ENCODE assay signal across 22 cellular contexts in genomic region chr5:123672067-123672466, GRCh38.
DNase-seq lines count a peak whose midpoint lies in the region; ATAC-seq and TF ChIP-seq lines count a peak whose summit lies in the region.
"Had no signal": no experiment of that assay in that cellular context is flagged by ENCODE, and none has a peak within 500 bp of the region (broad histone marks: within the 10 kb centered on the region; RNA-seq: fewer than 3 reads in every experiment).

No MANE protein-coding gene starts in this region.

- H2BK5ac ChIP-seq in IMR-90 (ENCODE audit: low read depth, low read length, poor library complexity, severe bottlenecking) (no peak overlapping the region), neuronal stem cell (ENCODE audit: low read length) (no peak overlapping the region)

- no CpG with 5 or more reads among the region's 1 CpG for WGBS in IMR-90 (ENCODE audit: extremely low coverage in 2 of 2, insufficient read length in 1 of 2), 2 experiments
- WGBS in hepatocyte (ENCODE audit: low lambda C conversion rate, missing lambda C conversion rate): 61% methylated on average over 1 of the region's 1 CpG
- no CpG with 5 or more reads among the region's 1 CpG for WGBS in neuronal stem cell (ENCODE audit: extremely low coverage in 2 of 2, insufficient read length in 2 of 2, insufficient replicate concordance in 1 of 2), 2 donors

- no peaks in the 10 kb centered on the region for H3K27me3 Mint-ChIP-seq in Caco-2 (ENCODE audit: insufficient read depth, unreplicated experiment)
- no peaks in the 10 kb centered on the region for H3K27me3 Mint-ChIP-seq in glutamatergic neuron (ENCODE audit: unreplicated experiment)

- no peak overlapping the region for H3K4me3 ChIP-seq in IMR-90 (ENCODE audit: insufficient read depth, low read depth, low read length)
- H3K4me3 ChIP-seq in hepatocyte: no peak overlapping the region
- H3K4me3 ChIP-seq in neuronal stem cell (ENCODE audit: low read length in 2 of 2): no peak overlapping the region
- H3K4me3 ChIP-seq in Caco-2 (ENCODE audit: low read depth, low read length): no peak overlapping the region
- H3K4me3 ChIP-seq: A549, HAP-1 had no signal

- H3K4me2 ChIP-seq in IMR-90 (ENCODE audit: low read depth, low read length) (no peak overlapping the region), hepatocyte (no peak overlapping the region), neuronal stem cell (ENCODE audit: insufficient read depth, low read length, poor library complexity, severe bottlenecking) (no peak overlapping the region)
- H3K4me2 ChIP-seq: A549 had no signal

- no peak overlapping the region for H2AK5ac ChIP-seq in IMR-90 (ENCODE audit: low read depth, low read length)
- H2AK5ac ChIP-seq in neuronal stem cell (ENCODE audit: low read depth, low read length): no peak overlapping the region

- H3K9me2 ChIP-seq in hepatocyte (replicated peaks; ENCODE audit: insufficient read depth): no peaks in the 10 kb centered on the region

- H3K79me1 ChIP-seq in IMR-90 (ENCODE audit: low read depth in 1 of 2, low read length in 2 of 2) (no peaks in the 10 kb centered on the region), neuronal stem cell (ENCODE audit: low read depth, low read length) (no peaks in the 10 kb centered on the region)

- BruUV-seq in IMR-90 (replicated peaks; lab: Mats Ljungman, UMichigan) (no TSS peak), Caco-2 (replicated peaks; lab: Mats Ljungman, UMichigan) (no TSS peak)

- TF ChIP-seq CTCF in IMR-90 (conservative IDR thresholded peaks at IDR 0.05; ENCODE audit: low read depth, low read length): no peak
- TF ChIP-seq CTCF in hepatocyte (IDR thresholded peaks at IDR 0.05; ENCODE audit: poor library complexity): no peak
- no peak for TF ChIP-seq CTCF in Caco-2 (IDR thresholded peaks at IDR 0.05; ENCODE audit: insufficient read depth in 1 of 2, low read depth in 1 of 2, low read length in 1 of 2, severe bottlenecking in 1 of 2, unreplicated experiment in 1 of 2)
- no peak for TF ChIP-seq CTCF in glutamatergic neuron (IDR thresholded peaks at IDR 0.05; ENCODE audit: partially characterized antibody, unreplicated experiment)

- TF ChIP-seq RAD21 in IMR-90 (IDR thresholded peaks at IDR 0.05; ENCODE audit: low read length): no peak

- POLR2A ChIA-PET in IMR-90 (lab: Charles Lee; ENCODE audit: unreplicated experiment): interaction anchor here (0.5 kb wide), 1 partner anchor 1008 kb away, joined by 3 read pairs; no protein-coding TSS in a partner anchor
- POLR2A ChIA-PET in Caco-2 (lab: Charles Lee): no interaction called here

- H3K79me2 ChIP-seq in hepatocyte: no peaks in the 10 kb centered on the region

- H2BK120ac ChIP-seq in IMR-90 (ENCODE audit: low read depth, low read length) (no peak overlapping the region), neuronal stem cell (ENCODE audit: low read depth, low read length) (no peak overlapping the region)

- no peak overlapping the region for H2AK9ac ChIP-seq in IMR-90 (replicated peaks; ENCODE audit: low read depth, low read length, poor library complexity)

- H3K9me3 Mint-ChIP-seq in Caco-2 (ENCODE audit: unreplicated experiment) (no peaks in the 10 kb centered on the region), glutamatergic neuron (ENCODE audit: unreplicated experiment) (peaks cover 2% of the 10 kb centered on the region)

- H2BK12ac ChIP-seq in neuronal stem cell (ENCODE audit: low read length): no peak overlapping the region

- in situ Hi-C loops in IMR-90 (cut with MboI; ENCODE audit: low sequenced_read_pairs): no loop called here

- no peak overlapping the region for H3K4me3 Mint-ChIP-seq in Caco-2 (ENCODE audit: unreplicated experiment)
- no peak overlapping the region for H3K4me3 Mint-ChIP-seq in glutamatergic neuron (ENCODE audit: unreplicated experiment)
- H3K4me3 Mint-ChIP-seq: CD4-positive, CD25-positive, alpha-beta regulatory T cell had no signal

- peaks cover 4% of the 10 kb centered on the region; the same call in 1 of the 2 replicates for H3K9me1 ChIP-seq in IMR-90 (ENCODE audit: insufficient read depth, low read length)

- no peaks in the 10 kb centered on the region for H3K27me3 ChIP-seq in IMR-90 (ENCODE audit: control insufficient read depth, insufficient read depth, low read length)
- no peaks in the 10 kb centered on the region for H3K27me3 ChIP-seq in hepatocyte
- no peaks in the 10 kb centered on the region for H3K27me3 ChIP-seq in neuronal stem cell (ENCODE audit: control insufficient read depth in 3 of 3, insufficient read depth in 3 of 3, low read depth in 1 of 3, low read length in 3 of 3)
- no peaks in the 10 kb centered on the region for H3K27me3 ChIP-seq in Caco-2 (replicated peaks; ENCODE audit: control insufficient read depth, insufficient read depth, low read length)
- H3K27me3 ChIP-seq: BE2C had no signal

- H3K9me3 ChIP-seq in IMR-90 (ENCODE audit: control insufficient read depth, insufficient read depth, low read length) (no peaks in the 10 kb centered on the region), hepatocyte (ENCODE audit: low read depth) (no peaks in the 10 kb centered on the region), neuronal stem cell (replicated peaks in 1 of 2; ENCODE audit: control insufficient read depth in 2 of 2, insufficient read depth in 1 of 2, low read depth in 1 of 2, low read length in 2 of 2) (no peaks in the 10 kb centered on the region), Caco-2 (no peaks in the 10 kb centered on the region)
- H3K9me3 ChIP-seq: A549, BE2C, HAP-1 had no signal

- H3K9ac ChIP-seq in IMR-90 (ENCODE audit: low read depth, low read length): no peak overlapping the region
- no peak overlapping the region for H3K9ac ChIP-seq in neuronal stem cell (ENCODE audit: low read depth, low read length, poor library complexity)

- H4K5ac ChIP-seq in IMR-90 (ENCODE audit: low read depth, low read length): no peak overlapping the region

- no peak overlapping the region for H4K8ac ChIP-seq in IMR-90 (ENCODE audit: low read depth in 2 of 2, low read length in 2 of 2)
- no peak overlapping the region for H4K8ac ChIP-seq in neuronal stem cell (ENCODE audit: low read depth, low read length)

- peak; percentile 44; the same call in 1 of the 2 replicates for ATAC-seq in IMR-90 (ENCODE audit: low read depth)
- peak; percentile 36 for ATAC-seq in sciatic nerve
- ATAC-seq: A549, HepG2 had no signal

- H3K27ac ChIP-seq in IMR-90 (ENCODE audit: insufficient read depth, low read length) (no peak overlapping the region), hepatocyte (no peak overlapping the region), neuronal stem cell (replicated peaks; ENCODE audit: low read length) (no peak overlapping the region)

- no peak overlapping the region for H3K23ac ChIP-seq in IMR-90 (ENCODE audit: low read depth, low read length)
- H3K23ac ChIP-seq in neuronal stem cell (ENCODE audit: low read depth, low read length, poor library complexity): no peak overlapping the region

- no peak overlapping the region for H3K4ac ChIP-seq in IMR-90 (ENCODE audit: low read depth, low read length)
- no peak overlapping the region for H3K4ac ChIP-seq in neuronal stem cell (ENCODE audit: low read length)

- peak overlapping the region; percentile 26; the same call in 1 of the 2 replicates for H2BK20ac ChIP-seq in IMR-90 (ENCODE audit: low read depth, low read length)

- H3K27ac Mint-ChIP-seq in Caco-2 (ENCODE audit: unreplicated experiment): no peak overlapping the region
- no peak overlapping the region for H3K27ac Mint-ChIP-seq in glutamatergic neuron (ENCODE audit: unreplicated experiment)
- H3K27ac Mint-ChIP-seq: CD4-positive, CD25-positive, alpha-beta regulatory T cell had no signal

- no peak for TF ChIP-seq POLR2A in IMR-90 (IDR thresholded peaks at IDR 0.05; ENCODE audit: low read depth, low read length)

- no peak overlapping the region for H3K56ac ChIP-seq in IMR-90 (ENCODE audit: extremely low read depth, insufficient read depth, low read length)

- H3K18ac ChIP-seq in IMR-90 (ENCODE audit: low read depth, low read length) (no peak overlapping the region), neuronal stem cell (ENCODE audit: low read length) (no peak overlapping the region)

- intact Hi-C loops in IMR-90 (cut with micrococcal nuclease) (loop anchor here (5.0 to 10.0 kb wide), 4 partner anchors 510 to 1733 kb away; no protein-coding TSS in a partner anchor), sciatic nerve (cut with DNase I) (no loop called here), Caco-2 (cut with micrococcal nuclease; ENCODE audit: unreplicated experiment) (loop anchor here (5.0 to 10.0 kb wide), 2 partner anchors 185 to 853 kb away; no protein-coding TSS in a partner anchor)

- no peaks in the 10 kb centered on the region for H4K20me1 ChIP-seq in IMR-90 (ENCODE audit: insufficient read depth, low read length)
- no peaks in the 10 kb centered on the region for H4K20me1 ChIP-seq in hepatocyte (ENCODE audit: insufficient read depth, poor library complexity, severe bottlenecking)

- no peaks in the 10 kb centered on the region for H3K36me3 ChIP-seq in IMR-90 (ENCODE audit: control insufficient read depth, insufficient read depth, low read length)
- no peaks in the 10 kb centered on the region for H3K36me3 ChIP-seq in hepatocyte (replicated peaks; ENCODE audit: insufficient read depth, low read depth)
- no peaks in the 10 kb centered on the region for H3K36me3 ChIP-seq in neuronal stem cell (replicated peaks in 1 of 2; ENCODE audit: control insufficient read depth in 2 of 2, insufficient read depth in 2 of 2, low read length in 2 of 2)
- no peaks in the 10 kb centered on the region for H3K36me3 ChIP-seq in Caco-2 (ENCODE audit: control insufficient read depth, insufficient read depth, low read length)
- H3K36me3 ChIP-seq: BE2C, HAP-1 had no signal

- CTCF ChIA-PET in IMR-90 (lab: Yijun Ruan, JAX): no interaction called here
- CTCF ChIA-PET in Caco-2 (lab: Charles Lee): interaction anchor here (0.5 to 0.7 kb wide), 2 partner anchors 320 to 1117 kb away, joined by 3 read pairs; no protein-coding TSS in a partner anchor

- dilution Hi-C loops in IMR-90 (cut with HindIII; ENCODE audit: low sequenced_read_pairs, unreplicated experiment): no loop called here

- peaks cover 4% of the 10 kb centered on the region for H3K4me1 ChIP-seq in IMR-90 (ENCODE audit: control insufficient read depth, insufficient read depth, low read length)
- H3K4me1 ChIP-seq in hepatocyte (ENCODE audit: insufficient read depth): peaks cover 9% of the 10 kb centered on the region
- H3K4me1 ChIP-seq in neuronal stem cell (ENCODE audit: control insufficient read depth in 2 of 2, insufficient read depth in 1 of 2, low read depth in 1 of 2, low read length in 2 of 2): peaks cover 6 to 10% of the 10 kb centered on the region in 2 donors
- H3K4me1 ChIP-seq in Caco-2: no peaks in the 10 kb centered on the region; the same call in 1 of the 2 replicates
- H3K4me1 ChIP-seq: A549, HAP-1 had no signal

- H4K91ac ChIP-seq in IMR-90 (ENCODE audit: insufficient read depth, low read depth, low read length) (no peak overlapping the region), neuronal stem cell (ENCODE audit: low read depth, low read length, poor library complexity) (no peak overlapping the region)

- H2BK15ac ChIP-seq in IMR-90 (ENCODE audit: low read depth, low read length) (no peak overlapping the region), neuronal stem cell (ENCODE audit: low read length) (no peak overlapping the region)

- H3K36me3 Mint-ChIP-seq in Caco-2 (ENCODE audit: insufficient read depth, unreplicated experiment) (no peaks in the 10 kb centered on the region), glutamatergic neuron (ENCODE audit: unreplicated experiment) (no peaks in the 10 kb centered on the region)
- H3K36me3 Mint-ChIP-seq: CD4-positive, CD25-positive, alpha-beta regulatory T cell had no signal

- H3K14ac ChIP-seq in IMR-90 (replicated peaks; ENCODE audit: low read depth, low read length): no peak overlapping the region
- no peak overlapping the region for H3K14ac ChIP-seq in neuronal stem cell (ENCODE audit: low read length)

- no peak overlapping the region for H2AFZ ChIP-seq in IMR-90 (replicated peaks; ENCODE audit: low read length, poor library complexity)
- H2AFZ ChIP-seq in hepatocyte: no peak overlapping the region
- H2AFZ ChIP-seq in neuronal stem cell (ENCODE audit: low read length): no peak overlapping the region

- DNase-seq in EH (ENCODE audit: low read depth) (peak; percentile 20), IMR-90 (peak; percentile 2), hepatocyte (ENCODE audit: low spot score) (peak; percentile 20), sciatic nerve (ENCODE audit: low spot score) (no peak), neuronal stem cell (ENCODE audit: low spot score) (no peak), Caco-2 (no peak), glutamatergic neuron (no peak)
- DNase-seq: BE2C; CD4-positive, CD25-positive, alpha-beta regulatory T cell; DMS 273 treated with DMSO at 0.1 percent for 48 hours; DND-41; KBM-7; MM.1S; NCI-H1048; NCI-H1417 treated with DMSO at 0.1 percent for 48 hours; NCI-H187; NCI-H2107; NCI-H510A; NCI-H748 treated with DMSO at 0.1 percent for 48 hours had no signal

- H3K4me1 Mint-ChIP-seq in Caco-2 (ENCODE audit: low read depth, unreplicated experiment) (no peaks in the 10 kb centered on the region), glutamatergic neuron (ENCODE audit: low read depth, unreplicated experiment) (no peaks in the 10 kb centered on the region)
- H3K4me1 Mint-ChIP-seq: CD4-positive, CD25-positive, alpha-beta regulatory T cell had no signal

Comparison
In these comparisons a context has a peak if more than half of its experiments do, and no peak if none do; other contexts are left out.
1. DNase-seq: peak in EH (single experiment), IMR-90 (single experiment) and hepatocyte (single experiment); none in sciatic nerve (single experiment), neuronal stem cell (single experiment), Caco-2 (0 of 2) and glutamatergic neuron (single experiment).